8 cellular contexts compared by ENCODE assay signal in genomic region chr6:14129572-14129971, GRCh38. TPM values are rescaled to one million over a fixed set of nuclear protein-coding genes. Genes with fewer than 3 reads are reported as not detected.
A peak's percentile ranks its signal among the peaks of the same experiment; 100 is the strongest.
DNase-seq lines count a peak whose midpoint lies in the region; ATAC-seq and TF ChIP-seq lines count a peak whose summit lies in the region.

No MANE protein-coding gene starts in this region.

- H3K27ac ChIP-seq in fibroblast of lung (ENCODE audit: insufficient read depth, low read length), result no peak overlapping the region

- H3K4me3 ChIP-seq in NB4 (ENCODE audit: low read depth, low read length) (no peak overlapping the region), fibroblast of lung (replicated peaks in 1 of 4; ENCODE audit: control extremely low read depth in 1 of 4, insufficient read depth in 1 of 4, low read depth in 3 of 4, low read length in 4 of 4) (no peak overlapping the region)

- peaks cover 51% of the 10 kb centered on the region for H3K4me1 Mint-ChIP-seq in nephron progenitor cell

- H3K9ac ChIP-seq in fibroblast of lung (ENCODE audit: insufficient read depth, low read length), result no peak overlapping the region

- no peaks in the 10 kb centered on the region for H3K27me3 ChIP-seq in fibroblast of lung (ENCODE audit: control insufficient read depth, insufficient read depth, low read length)

- no peak overlapping the region for H3K27ac Mint-ChIP-seq in nephron progenitor cell

- H3K27me3 Mint-ChIP-seq in nephron progenitor cell (ENCODE audit: low read depth, poor library complexity), result peaks cover 7% of the 10 kb centered on the region

- H3K9me3 Mint-ChIP-seq in nephron progenitor cell, result no peaks in the 10 kb centered on the region

- H2AFZ ChIP-seq in fibroblast of lung (ENCODE audit: low read length), result no peak overlapping the region

- peak; percentile 67 for ATAC-seq in GM19455 (IDR thresholded peaks at IDR 0.05; ENCODE audit: unreplicated experiment)
- ATAC-seq in GM18517 (IDR thresholded peaks at IDR 0.05; ENCODE audit: unreplicated experiment), result no peak

- H3K4me1 ChIP-seq in fibroblast of lung (ENCODE audit: control insufficient read depth, extremely low read depth, insufficient read depth, low read length), result no peaks in the 10 kb centered on the region

- no peak for TF ChIP-seq POLR2A in NB4 (IDR thresholded peaks at IDR 0.05; ENCODE audit: extremely low read depth, insufficient read length)

- no peaks in the 10 kb centered on the region for H3K79me2 ChIP-seq in fibroblast of lung (ENCODE audit: control insufficient read depth, insufficient read depth, low read length)

- DNase-seq in Caki2 (ENCODE audit: low read depth) (peak; percentile 41), NB4 (ENCODE audit: low read depth) (peak; percentile 76), UCSD-AML1 (lab: John Stamatoyannopoulos, UW; ENCODE audit: unreplicated experiment) (peak; percentile 50), fibroblast of lung (ENCODE audit: low read depth in 2 of 2) (peak; percentile 77 to 82), nephron progenitor cell (peak; percentile 48)
- DNase-seq in activated CD4-positive, CD25-positive, alpha-beta regulatory T cell treated with anti-CD3 and anti-CD28 coated beads, Interleukin-2, amount 50 U/mL, for 72 hours, result no peak

- no peaks in the 10 kb centered on the region for H4K20me1 ChIP-seq in fibroblast of lung (ENCODE audit: control insufficient read depth, extremely low read depth, insufficient read depth, low read length)

- in situ Hi-C loops in Caki2 (cut with HindIII; ENCODE audit: low pct_unique_long_range_greater_than_20kb, low sequenced_read_pairs), result no loop called here

- no peak overlapping the region for H3K4me2 ChIP-seq in fibroblast of lung (ENCODE audit: extremely low read depth, insufficient read depth, low read length)

- TF ChIP-seq CTCF in NB4 (IDR thresholded peaks at IDR 0.05; ENCODE audit: low read depth, low read length), result peak; percentile 68
- TF ChIP-seq CTCF in fibroblast of lung (conservative IDR thresholded peaks at IDR 0.05 in 1 of 2, IDR thresholded peaks at IDR 0.05 in 1 of 2; ENCODE audit: low read depth in 1 of 2, low read length in 2 of 2), result peak; percentile 38 to 64
- TF ChIP-seq CTCF in nephron progenitor cell (IDR thresholded peaks at IDR 0.05), result peak; percentile 44

- no peaks in the 10 kb centered on the region for H3K9me3 ChIP-seq in fibroblast of lung (ENCODE audit: control insufficient read depth, insufficient read depth, low read depth, low read length)

- peaks cover 3% of the 10 kb centered on the region for H3K36me3 Mint-ChIP-seq in nephron progenitor cell (ENCODE audit: low read depth)

- no peak overlapping the region for H3K4me3 Mint-ChIP-seq in nephron progenitor cell

- H3K36me3 ChIP-seq in fibroblast of lung (ENCODE audit: control insufficient read depth, insufficient read depth, low read length), result no peaks in the 10 kb centered on the region

RNA-seq across cellular contexts. Expression of gene CD83, which starts 12.0 kb away (rescaled TPM):
- total RNA-seq in Caki2 (2014; rRNA removed; shearing (Covaris generic); ENCODE audit: low replicate concordance), result 10.5 and 16.7 TPM in 2 replicates
- 1.3 and 5.0 TPM in 2 replicates for total RNA-seq in fibroblast of lung
- polyA plus RNA-seq in fibroblast of lung, result 2.1 and 5.9 TPM in 2 replicates
- polyA plus RNA-seq in fibroblast of lung (2012), result 1.6 and 6.0 TPM in 2 replicates
- polyA minus RNA-seq in fibroblast of lung (ENCODE audit: low replicate concordance), result 0.52 and 0.59 TPM in 2 replicates
